In genomic region chr12:58321414-58321813, GRCh38 we compare ENCODE assay signal across 1 cellular context.
TF ChIP-seq lines count a peak whose summit lies in the region.

No MANE protein-coding gene starts in this region.

TF ChIP-seq in GM12878, 131 proteins besides CTCF, POLR2A, EP300 and RAD21 (continued from another document):
- TF ChIP-seq RELB (IDR thresholded peaks at IDR 0.05; ENCODE audit: low read depth) = 0 out of 2 replicates have a peak, but pooled peaks have one; percentile 28
- TF ChIP-seq DPF2 (IDR thresholded peaks at IDR 0.05) = peak; percentile 51; the same call in 1 of the 2 replicates
- no peak for TF ChIP-seq SMC3 (IDR thresholded peaks at IDR 0.05; ENCODE audit: borderline replicate concordance, low read length)
- TF ChIP-seq SPI1 (IDR thresholded peaks at IDR 0.05; ENCODE audit: borderline replicate concordance, insufficient read depth, low read depth, low read length) = peak; percentile 91
- no peak for TF ChIP-seq LARP7 (IDR thresholded peaks at IDR 0.05)
- 0 out of 2 replicates have a peak, but pooled peaks have one; percentile 14 for TF ChIP-seq ATF7 (IDR thresholded peaks at IDR 0.05; ENCODE audit: low read depth)
- TF ChIP-seq USF2 (IDR thresholded peaks at IDR 0.05; ENCODE audit: borderline replicate concordance, low read depth, low read length) = no peak
- TF ChIP-seq IRF4 (IDR thresholded peaks at IDR 0.05; ENCODE audit: low read depth, low read length) = peak; percentile 58; the same call in 1 of the 2 replicates
- no peak for TF ChIP-seq MEF2B (IDR thresholded peaks at IDR 0.05; ENCODE audit: partially characterized antibody, poor library complexity, severe bottlenecking)
- TF ChIP-seq BCL3 (IDR thresholded peaks at IDR 0.05; ENCODE audit: borderline replicate concordance, insufficient read depth, low read depth, low read length, poor library complexity, severe bottlenecking) = no peak
- TF ChIP-seq BCL11A (IDR thresholded peaks at IDR 0.05; ENCODE audit: low read depth, low read length) = peak; percentile 68
- TF ChIP-seq ETV6 (conservative IDR thresholded peaks at IDR 0.05 in 1 of 2, IDR thresholded peaks at IDR 0.05 in 1 of 2; ENCODE audit: borderline replicate concordance in 1 of 2, low read depth in 1 of 2) = no peak
- TF ChIP-seq GATAD2B (conservative IDR thresholded peaks at IDR 0.05; ENCODE audit: low read depth) = no peak
- no peak for TF ChIP-seq PKNOX1 (IDR thresholded peaks at IDR 0.05)
- TF ChIP-seq HDAC6 (IDR thresholded peaks at IDR 0.05; ENCODE audit: unreplicated experiment) = no peak
- TF ChIP-seq BHLHE40 (IDR thresholded peaks at IDR 0.05; ENCODE audit: borderline replicate concordance in 1 of 2, low read depth in 2 of 2, low read length in 1 of 2) = peak; percentile 90 to 93
- TF ChIP-seq ATF3 (IDR thresholded peaks at IDR 0.05; ENCODE audit: borderline replicate concordance, extremely low read depth, low read depth, low read length) = no peak
